11 cellular contexts compared by ENCODE assay signal in genomic region chr6:32008616-32009015, GRCh38. TPM values are rescaled to one million over a fixed set of nuclear protein-coding genes. Genes with fewer than 3 reads are reported as not detected.
DNase-seq lines count a peak whose midpoint lies in the region; ATAC-seq, FAIRE-seq and TF ChIP-seq lines count a peak whose summit lies in the region.
"Not testable (repeated sequence)": the region's sequence is repeated elsewhere in the genome, so short reads cannot be mapped to it uniquely, and the experiment has no call there.
"Had no signal": no experiment of that assay in that cellular context is flagged by ENCODE, and none has a peak within 500 bp of the region (broad histone marks: within the 10 kb centered on the region; RNA-seq: fewer than 3 reads in every experiment).

No MANE protein-coding gene starts in this region.

- not testable (repeated sequence) for TF ChIP-seq EP300 in HepG2 (IDR thresholded peaks at IDR 0.05; ENCODE audit: low read depth in 2 of 2, low read length in 2 of 2); HepG2 (CRISPR knock-in tag; IDR thresholded peaks at IDR 0.05; ENCODE audit: borderline replicate concordance)

- BruUV-seq in Calu3 (replicated peaks; lab: Mats Ljungman, UMichigan): not testable (repeated sequence)
- BruUV-seq in HepG2 (replicated peaks; lab: Mats Ljungman, UMichigan): TSS peak; percentile 33

- ATAC-seq in SK-N-SH treated with all-trans-retinoic acid at 6 μM for 48 hours: peak; percentile 6; the same call in 1 of the 3 replicates
- not testable (repeated sequence) for ATAC-seq in HepG2

- not testable (repeated sequence) for FAIRE-seq in HepG2 (lab: Jason Lieb, UNC)

- not testable (repeated sequence) for H3K4me3 ChIP-seq in NB4 (ENCODE audit: low read depth, low read length); fibroblast of villous mesenchyme (ENCODE audit: low read depth, low read length); HepG2 (replicated peaks in 1 of 3; ENCODE audit: insufficient read depth in 1 of 3, low read depth in 2 of 3, low read length in 3 of 3)

- not testable (repeated sequence) for H3K79me2 ChIP-seq in HepG2 (ENCODE audit: insufficient read depth, low read length)

- H3K9me3 Mint-ChIP-seq in Calu3 (ENCODE audit: low read depth, unreplicated experiment); activated naive CD4-positive, alpha-beta T cell treated with anti-CD3 and anti-CD28 coated beads, Interleukin-2, amount 10 ng/mL, durations not matched to agents 7 days and 5 days: not testable (repeated sequence)

- H3K27me3 Mint-ChIP-seq in Calu3 (ENCODE audit: unreplicated experiment): peaks cover 32% of the 10 kb centered on the region
- not testable (repeated sequence) for H3K27me3 Mint-ChIP-seq in activated naive CD4-positive, alpha-beta T cell treated with anti-CD3 and anti-CD28 coated beads, Interleukin-2, amount 10 ng/mL, durations not matched to agents 7 days and 5 days

- not testable (repeated sequence) for H3K36me3 Mint-ChIP-seq in Calu3 (ENCODE audit: insufficient read depth, unreplicated experiment); activated naive CD4-positive, alpha-beta T cell treated with anti-CD3 and anti-CD28 coated beads, Interleukin-2, amount 10 ng/mL, durations not matched to agents 7 days and 5 days

- H3K9me3 ChIP-seq in HepG2 (ENCODE audit: low read length): not testable (repeated sequence)

- WGBS in HepG2 (ENCODE audit: low lambda C conversion rate): 81% methylated on average over 6 of the region's 12 CpGs

- TF ChIP-seq POLR2A in NB4 (IDR thresholded peaks at IDR 0.05; ENCODE audit: extremely low read depth, insufficient read length); HepG2 (IDR thresholded peaks at IDR 0.05; ENCODE audit: insufficient read depth in 1 of 2, low read depth in 2 of 2, low read length in 2 of 2): not testable (repeated sequence)

- H3K27ac Mint-ChIP-seq in Calu3 (ENCODE audit: unreplicated experiment); activated naive CD4-positive, alpha-beta T cell treated with anti-CD3 and anti-CD28 coated beads, Interleukin-2, amount 10 ng/mL, durations not matched to agents 7 days and 5 days: not testable (repeated sequence)

- POLR2A ChIA-PET in HepG2 (lab: Yijun Ruan, JAX): not testable (repeated sequence)

- not testable (repeated sequence) for H3K27ac ChIP-seq in HepG2 (ENCODE audit: extremely low read length, insufficient read depth, low read length)

- intact Hi-C loops in Calu3 (cut with micrococcal nuclease; ENCODE audit: unreplicated experiment); HepG2 (cut with micrococcal nuclease; ENCODE audit: unreplicated experiment): not testable (repeated sequence)

- not testable (repeated sequence) for H2AFZ ChIP-seq in HepG2 (ENCODE audit: low read length)

- not testable (repeated sequence) for H3K9ac ChIP-seq in HepG2 (ENCODE audit: insufficient read depth, low read depth, low read length)

- TF ChIP-seq RAD21 in HepG2 (CRISPR knock-in tag; IDR thresholded peaks at IDR 0.05): not testable (repeated sequence)

- H3K4me3 Mint-ChIP-seq in Calu3 (ENCODE audit: low read depth, unreplicated experiment); activated naive CD4-positive, alpha-beta T cell treated with anti-CD3 and anti-CD28 coated beads, Interleukin-2, amount 10 ng/mL, durations not matched to agents 7 days and 5 days: not testable (repeated sequence)

- not testable (repeated sequence) for H3K4me2 ChIP-seq in HepG2 (ENCODE audit: low read depth, low read length)

- DNase-seq in Calu3 (peak; percentile 0), NB4 (ENCODE audit: low read depth) (peak; percentile 1), fibroblast of villous mesenchyme (ENCODE audit: low read depth) (peak; percentile 5)
- DNase-seq in activated naive CD4-positive, alpha-beta T cell treated with anti-CD3 and anti-CD28 coated beads, Interleukin-2, amount 10 ng/mL, durations not matched to agents 7 days and 5 days: peak; percentile 16
- not testable (repeated sequence) for DNase-seq in HepG2 (ENCODE audit: low spot score)
- peak; percentile 1 for DNase-seq in stimulated activated CD4-positive, alpha-beta T cell treated with anti-CD3 and anti-CD28 coated beads, Interleukin-4, amount 100 ng/mL, for 24 hours

- H3K4me1 Mint-ChIP-seq in Calu3 (ENCODE audit: low read depth, unreplicated experiment); activated naive CD4-positive, alpha-beta T cell treated with anti-CD3 and anti-CD28 coated beads, Interleukin-2, amount 10 ng/mL, durations not matched to agents 7 days and 5 days: not testable (repeated sequence)

- H3K4me1 ChIP-seq in HepG2 (ENCODE audit: insufficient read depth, low read length): peaks cover 35% of the 10 kb centered on the region

- in situ Hi-C loops in HepG2 (cut with HindIII; ENCODE audit: extremely low pct_ligation_motif_present, low pct_unique_long_range_greater_than_20kb): not testable (repeated sequence)

- H3K36me3 ChIP-seq in HepG2 (replicated peaks in 1 of 2; ENCODE audit: control insufficient read depth in 1 of 2, insufficient read depth in 2 of 2, low read length in 2 of 2): not testable (repeated sequence)

- TF ChIP-seq CTCF in Calu3 (IDR thresholded peaks at IDR 0.05; ENCODE audit: unreplicated experiment); NB4 (IDR thresholded peaks at IDR 0.05; ENCODE audit: low read depth, low read length); fibroblast of villous mesenchyme (IDR thresholded peaks at IDR 0.05; ENCODE audit: insufficient read depth, low read depth, low read length); HepG2 (CRISPR knock-in tag; IDR thresholded peaks at IDR 0.05): not testable (repeated sequence)

- CTCF ChIA-PET in Calu3 (lab: Charles Lee): interaction anchor here (0.6 kb wide), 1 partner anchor 994 kb away, joined by 4 read pairs; no protein-coding TSS in a partner anchor
- CTCF ChIA-PET in activated naive CD4-positive, alpha-beta T cell treated with anti-CD3 and anti-CD28 coated beads, Interleukin-2, amount 10 ng/mL, durations not matched to agents 7 days and 5 days (lab: Charles Lee); HepG2 (lab: Yijun Ruan, JAX; ENCODE audit: low intra/inter-chr PET ratio, low total read pairs): not testable (repeated sequence)

- H4K20me1 ChIP-seq in HepG2 (ENCODE audit: insufficient read depth, low read length): not testable (repeated sequence)

- H3K27me3 ChIP-seq in HepG2 (ENCODE audit: control insufficient read depth in 1 of 2, insufficient read depth in 2 of 2, low read length in 2 of 2): not testable (repeated sequence)

RNA-seq across cellular contexts. Expression of gene C4B, which starts 6.0 kb away (rescaled TPM):
- 7.8 and 13.4 TPM in 2 replicates for total RNA-seq in Calu3 (2022)
- 6.8 and 9.9 TPM in 2 replicates for total RNA-seq in fibroblast of villous mesenchyme
- total RNA-seq in HepG2 (2016; rRNA removed; fragmentation: Illumina TruSeq; extraction: Trizol): 67.2 and 167 TPM in 2 replicates
- 15.2 and 17.8 TPM in 2 replicates for total RNA-seq in HepG2 (2016; cell fraction: cytosol; rRNA removed; fragmentation: Illumina TruSeq; extraction: Trizol; ENCODE audit: low read depth)
- total RNA-seq in HepG2 (2016; cell fraction: insoluble cytoplasmic fraction; rRNA removed; fragmentation: Illumina TruSeq; extraction: Trizol): 44.6 and 177 TPM in 2 replicates
- 26.9 and 28.9 TPM in 2 replicates for total RNA-seq in HepG2 (2016; cell fraction: membrane; rRNA removed; fragmentation: Illumina TruSeq; extraction: Trizol)
- total RNA-seq in HepG2 (2016; cell fraction: nucleus; rRNA removed; fragmentation: Illumina TruSeq; extraction: Trizol): 179 and 223 TPM in 2 replicates
- 538 and 944 TPM in 2 replicates for polyA plus RNA-seq in HepG2 (2011; rRNA removed)
- polyA plus RNA-seq in HepG2 (2011; cell fraction: cytosol; rRNA removed): 514 and 816 TPM in 2 replicates
- 1,368 and 1,594 TPM in 2 replicates for polyA plus RNA-seq in HepG2 (2011; cell fraction: nucleus; rRNA removed)
- 355 and 757 TPM in 2 replicates for polyA plus RNA-seq in HepG2 (2012)
- 18.7 and 20.5 TPM in 2 replicates for polyA plus RNA-seq in HepG2 (2016; cell fraction: cytosol; fragmentation: Illumina TruSeq; extraction: Trizol; ENCODE audit: low read depth)
- polyA plus RNA-seq in HepG2 (2016; cell fraction: insoluble cytoplasmic fraction; fragmentation: Illumina TruSeq; extraction: Trizol; ENCODE audit: low read depth): 84.4 and 122 TPM in 2 replicates
- polyA plus RNA-seq in HepG2 (2016; cell fraction: membrane; fragmentation: Illumina TruSeq; extraction: Trizol; ENCODE audit: low read depth): 27.8 and 33.4 TPM in 2 replicates
- 512 and 561 TPM in 2 replicates for polyA plus RNA-seq in HepG2 (2016; cell fraction: nucleus; fragmentation: Illumina TruSeq; extraction: Trizol; ENCODE audit: insufficient read depth, low read depth)
- 2.7 and 435 TPM in 2 replicates for polyA minus RNA-seq in HepG2 (2011; rRNA and poly(A)+ RNA removed; ENCODE audit: low replicate concordance)
- 166 and 248 TPM in 2 replicates for polyA minus RNA-seq in HepG2 (2011; cell fraction: cytosol; rRNA and poly(A)+ RNA removed)
- 281 and 393 TPM in 2 replicates for polyA minus RNA-seq in HepG2 (2011; cell fraction: nucleus; rRNA and poly(A)+ RNA removed)

RNA-seq across cellular contexts. Expression of gene C4A, which starts 26.8 kb away (rescaled TPM):
- total RNA-seq in Calu3 (2022): 13.1 and 20.8 TPM in 2 replicates
- 6.0 and 13.9 TPM in 2 replicates for total RNA-seq in fibroblast of villous mesenchyme
- 73.0 and 165 TPM in 2 replicates for total RNA-seq in HepG2 (2016; rRNA removed; fragmentation: Illumina TruSeq; extraction: Trizol)
- 12.9 and 15.6 TPM in 2 replicates for total RNA-seq in HepG2 (2016; cell fraction: cytosol; rRNA removed; fragmentation: Illumina TruSeq; extraction: Trizol; ENCODE audit: low read depth)
- 48.4 and 166 TPM in 2 replicates for total RNA-seq in HepG2 (2016; cell fraction: insoluble cytoplasmic fraction; rRNA removed; fragmentation: Illumina TruSeq; extraction: Trizol)
- total RNA-seq in HepG2 (2016; cell fraction: membrane; rRNA removed; fragmentation: Illumina TruSeq; extraction: Trizol): 23.4 and 27.0 TPM in 2 replicates
- 212 and 258 TPM in 2 replicates for total RNA-seq in HepG2 (2016; cell fraction: nucleus; rRNA removed; fragmentation: Illumina TruSeq; extraction: Trizol)
- polyA plus RNA-seq in HepG2 (2011; rRNA removed): 478 and 755 TPM in 2 replicates
- 352 and 505 TPM in 2 replicates for polyA plus RNA-seq in HepG2 (2011; cell fraction: cytosol; rRNA removed)
- polyA plus RNA-seq in HepG2 (2011; cell fraction: nucleus; rRNA removed): 1,207 and 1,448 TPM in 2 replicates
- 360 and 704 TPM in 2 replicates for polyA plus RNA-seq in HepG2 (2012)
- 15.2 and 17.1 TPM in 2 replicates for polyA plus RNA-seq in HepG2 (2016; cell fraction: cytosol; fragmentation: Illumina TruSeq; extraction: Trizol; ENCODE audit: low read depth)
- 70.0 and 102 TPM in 2 replicates for polyA plus RNA-seq in HepG2 (2016; cell fraction: insoluble cytoplasmic fraction; fragmentation: Illumina TruSeq; extraction: Trizol; ENCODE audit: low read depth)
- polyA plus RNA-seq in HepG2 (2016; cell fraction: membrane; fragmentation: Illumina TruSeq; extraction: Trizol; ENCODE audit: low read depth): 17.2 and 22.6 TPM in 2 replicates
- 542 and 543 TPM in 2 replicates for polyA plus RNA-seq in HepG2 (2016; cell fraction: nucleus; fragmentation: Illumina TruSeq; extraction: Trizol; ENCODE audit: insufficient read depth, low read depth)
- 4.0 and 407 TPM in 2 replicates for polyA minus RNA-seq in HepG2 (2011; rRNA and poly(A)+ RNA removed; ENCODE audit: low replicate concordance)
- polyA minus RNA-seq in HepG2 (2011; cell fraction: cytosol; rRNA and poly(A)+ RNA removed): 168 and 210 TPM in 2 replicates
- 349 and 437 TPM in 2 replicates for polyA minus RNA-seq in HepG2 (2011; cell fraction: nucleus; rRNA and poly(A)+ RNA removed)

RNA-seq across cellular contexts. Expression of gene CYP21A2, which starts 29.6 kb away (rescaled TPM):
- total RNA-seq in Calu3 (2022): 0.76 and 0.78 TPM in 2 replicates
- total RNA-seq in fibroblast of villous mesenchyme: under 0.01 TPM in 2 replicates
- 0.29 and 1.5 TPM in 2 replicates for total RNA-seq in HepG2 (2016; rRNA removed; fragmentation: Illumina TruSeq; extraction: Trizol)
- total RNA-seq in HepG2 (2016; cell fraction: cytosol; rRNA removed; fragmentation: Illumina TruSeq; extraction: Trizol; ENCODE audit: low read depth): 0.20 and 0.53 TPM in 2 replicates
- 0.24 and 1.5 TPM in 2 replicates for total RNA-seq in HepG2 (2016; cell fraction: insoluble cytoplasmic fraction; rRNA removed; fragmentation: Illumina TruSeq; extraction: Trizol)
- total RNA-seq in HepG2 (2016; cell fraction: membrane; rRNA removed; fragmentation: Illumina TruSeq; extraction: Trizol): 0.59 and 0.69 TPM in 2 replicates
- 4.2 and 4.6 TPM in 2 replicates for total RNA-seq in HepG2 (2016; cell fraction: nucleus; rRNA removed; fragmentation: Illumina TruSeq; extraction: Trizol)
- polyA plus RNA-seq in HepG2 (2011; rRNA removed): 6.3 and 8.6 TPM in 2 replicates
- polyA plus RNA-seq in HepG2 (2011; cell fraction: cytosol; rRNA removed): 2.4 and 3.0 TPM in 2 replicates
- polyA plus RNA-seq in HepG2 (2011; cell fraction: nucleus; rRNA removed): 65.6 and 85.1 TPM in 2 replicates
- 3.3 and 9.9 TPM in 2 replicates for polyA plus RNA-seq in HepG2 (2012)
- polyA plus RNA-seq in HepG2 (2016; cell fraction: cytosol; fragmentation: Illumina TruSeq; extraction: Trizol; ENCODE audit: low read depth): 0.85 and 0.89 TPM in 2 replicates
- 0.52 and 0.75 TPM in 2 replicates for polyA plus RNA-seq in HepG2 (2016; cell fraction: insoluble cytoplasmic fraction; fragmentation: Illumina TruSeq; extraction: Trizol; ENCODE audit: low read depth)
- 0.98 and 1.2 TPM in 2 replicates for polyA plus RNA-seq in HepG2 (2016; cell fraction: membrane; fragmentation: Illumina TruSeq; extraction: Trizol; ENCODE audit: low read depth)
- polyA plus RNA-seq in HepG2 (2016; cell fraction: nucleus; fragmentation: Illumina TruSeq; extraction: Trizol; ENCODE audit: insufficient read depth, low read depth): 10.5 and 14.3 TPM in 2 replicates
- polyA minus RNA-seq in HepG2 (2011; rRNA and poly(A)+ RNA removed; ENCODE audit: low replicate concordance): 0.23 and 9.5 TPM in 2 replicates
- polyA minus RNA-seq in HepG2 (2011; cell fraction: cytosol; rRNA and poly(A)+ RNA removed): 1.7 and 1.8 TPM in 2 replicates
- 27.4 and 31.8 TPM in 2 replicates for polyA minus RNA-seq in HepG2 (2011; cell fraction: nucleus; rRNA and poly(A)+ RNA removed)
- total RNA-seq: H9, M059J, PC-3, RPMI7951 had no signal

RNA-seq across cellular contexts. Expression of gene DXO, which starts 36.7 kb away (rescaled TPM):
- total RNA-seq in Calu3 (2022) (40.9 and 43.6 TPM in 2 replicates), fibroblast of villous mesenchyme (14.2 and 21.9 TPM in 2 replicates), HepG2 (2016; rRNA removed; fragmentation: Illumina TruSeq; extraction: Trizol) (10.8 and 18.6 TPM in 2 replicates)
- total RNA-seq in HepG2 (2016; cell fraction: cytosol; rRNA removed; fragmentation: Illumina TruSeq; extraction: Trizol; ENCODE audit: low read depth): 9.0 and 14.9 TPM in 2 replicates
- 12.3 and 16.4 TPM in 2 replicates for total RNA-seq in HepG2 (2016; cell fraction: insoluble cytoplasmic fraction; rRNA removed; fragmentation: Illumina TruSeq; extraction: Trizol)
- 10.9 and 16.6 TPM in 2 replicates for total RNA-seq in HepG2 (2016; cell fraction: membrane; rRNA removed; fragmentation: Illumina TruSeq; extraction: Trizol)
- 17.8 and 22.3 TPM in 2 replicates for total RNA-seq in HepG2 (2016; cell fraction: nucleus; rRNA removed; fragmentation: Illumina TruSeq; extraction: Trizol)
- 26.2 and 28.9 TPM in 2 replicates for polyA plus RNA-seq in HepG2 (2011; rRNA removed)
- 17.8 and 24.8 TPM in 2 replicates for polyA plus RNA-seq in HepG2 (2011; cell fraction: cytosol; rRNA removed)
- 145 and 157 TPM in 2 replicates for polyA plus RNA-seq in HepG2 (2011; cell fraction: nucleus; rRNA removed)
- 16.4 and 25.9 TPM in 2 replicates for polyA plus RNA-seq in HepG2 (2012)
- polyA plus RNA-seq in HepG2 (2016; cell fraction: cytosol; fragmentation: Illumina TruSeq; extraction: Trizol; ENCODE audit: low read depth): 12.5 and 17.3 TPM in 2 replicates
- polyA plus RNA-seq in HepG2 (2016; cell fraction: insoluble cytoplasmic fraction; fragmentation: Illumina TruSeq; extraction: Trizol; ENCODE audit: low read depth): 16.7 and 17.2 TPM in 2 replicates
- polyA plus RNA-seq in HepG2 (2016; cell fraction: membrane; fragmentation: Illumina TruSeq; extraction: Trizol; ENCODE audit: low read depth): 14.6 and 18.4 TPM in 2 replicates
- polyA plus RNA-seq in HepG2 (2016; cell fraction: nucleus; fragmentation: Illumina TruSeq; extraction: Trizol; ENCODE audit: insufficient read depth, low read depth): 53.7 and 55.2 TPM in 2 replicates
- 43.0 TPM in 2 replicates for polyA minus RNA-seq in HepG2 (2011; rRNA and poly(A)+ RNA removed; ENCODE audit: low replicate concordance)
- polyA minus RNA-seq in HepG2 (2011; cell fraction: cytosol; rRNA and poly(A)+ RNA removed): 10.4 TPM in 2 replicates
- polyA minus RNA-seq in HepG2 (2011; cell fraction: nucleus; rRNA and poly(A)+ RNA removed): 34.1 and 38.2 TPM in 2 replicates

RNA-seq across cellular contexts. Expression of gene SKIC2, which starts 49.6 kb away (rescaled TPM):
- total RNA-seq in Calu3 (2022): 182 and 201 TPM in 2 replicates
- 52.2 and 58.9 TPM in 2 replicates for total RNA-seq in fibroblast of villous mesenchyme
- 59.7 and 67.1 TPM in 2 replicates for total RNA-seq in HepG2 (2016; rRNA removed; fragmentation: Illumina TruSeq; extraction: Trizol)
- 7.6 and 9.8 TPM in 2 replicates for total RNA-seq in HepG2 (2016; cell fraction: cytosol; rRNA removed; fragmentation: Illumina TruSeq; extraction: Trizol; ENCODE audit: low read depth)
- 53.4 and 70.9 TPM in 2 replicates for total RNA-seq in HepG2 (2016; cell fraction: insoluble cytoplasmic fraction; rRNA removed; fragmentation: Illumina TruSeq; extraction: Trizol)
- 13.4 and 14.4 TPM in 2 replicates for total RNA-seq in HepG2 (2016; cell fraction: membrane; rRNA removed; fragmentation: Illumina TruSeq; extraction: Trizol)
- total RNA-seq in HepG2 (2016; cell fraction: nucleus; rRNA removed; fragmentation: Illumina TruSeq; extraction: Trizol): 77.4 and 85.4 TPM in 2 replicates
- polyA plus RNA-seq in HepG2 (2011; rRNA removed): 68.4 and 76.1 TPM in 2 replicates
- 18.2 and 29.4 TPM in 2 replicates for polyA plus RNA-seq in HepG2 (2011; cell fraction: cytosol; rRNA removed)
- 625 and 693 TPM in 2 replicates for polyA plus RNA-seq in HepG2 (2011; cell fraction: nucleus; rRNA removed)
- 56.2 and 67.8 TPM in 2 replicates for polyA plus RNA-seq in HepG2 (2012)
- polyA plus RNA-seq in HepG2 (2016; cell fraction: cytosol; fragmentation: Illumina TruSeq; extraction: Trizol; ENCODE audit: low read depth): 4.6 and 5.9 TPM in 2 replicates
- 42.8 and 43.4 TPM in 2 replicates for polyA plus RNA-seq in HepG2 (2016; cell fraction: insoluble cytoplasmic fraction; fragmentation: Illumina TruSeq; extraction: Trizol; ENCODE audit: low read depth)
- 9.6 and 10.0 TPM in 2 replicates for polyA plus RNA-seq in HepG2 (2016; cell fraction: membrane; fragmentation: Illumina TruSeq; extraction: Trizol; ENCODE audit: low read depth)
- polyA plus RNA-seq in HepG2 (2016; cell fraction: nucleus; fragmentation: Illumina TruSeq; extraction: Trizol; ENCODE audit: insufficient read depth, low read depth): 189 and 193 TPM in 2 replicates
- polyA minus RNA-seq in HepG2 (2011; rRNA and poly(A)+ RNA removed; ENCODE audit: low replicate concordance): 100 and 116 TPM in 2 replicates
- 33.1 and 33.7 TPM in 2 replicates for polyA minus RNA-seq in HepG2 (2011; cell fraction: cytosol; rRNA and poly(A)+ RNA removed)
- polyA minus RNA-seq in HepG2 (2011; cell fraction: nucleus; rRNA and poly(A)+ RNA removed): 135 and 162 TPM in 2 replicates
